Comparison of ENCODE assay signal across 1 cellular context in the genomic region with DNA sequence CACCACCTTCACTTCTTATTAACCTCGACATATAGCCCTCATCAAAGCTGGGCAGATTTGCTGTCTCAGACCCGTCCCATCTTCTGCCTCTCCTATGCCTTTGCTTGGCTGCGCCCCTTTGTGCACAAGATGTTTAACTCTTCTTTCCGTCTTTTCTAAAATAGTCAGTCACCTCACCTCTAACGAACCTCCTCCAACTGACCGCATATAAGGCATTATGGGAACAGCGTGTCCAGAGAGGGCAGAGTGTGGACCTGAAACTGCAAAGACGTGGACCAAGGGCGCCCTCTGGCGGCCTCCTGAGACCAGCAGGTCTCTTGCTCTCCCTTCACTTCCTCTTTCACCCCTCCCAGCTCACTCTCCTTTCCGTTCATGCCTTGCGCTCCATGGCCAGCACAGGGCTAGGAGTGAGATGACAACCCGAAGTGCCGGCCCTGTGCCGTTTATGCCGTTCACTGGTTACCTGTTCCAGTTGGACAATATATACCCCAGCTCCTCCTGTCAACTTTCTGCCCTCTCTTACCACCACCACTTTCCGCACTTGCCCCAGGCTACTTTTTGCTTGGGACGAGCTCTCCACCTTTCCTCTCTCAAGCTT.
A peak's percentile ranks its signal among the peaks of the same experiment; 100 is the strongest.
TF ChIP-seq lines count a peak whose summit lies in the region.

No MANE protein-coding gene starts in this region.

TF ChIP-seq in K562, 482 proteins besides CTCF, POLR2A, EP300 and RAD21 (continued from another document):
- TF ChIP-seq, protein P1, sequence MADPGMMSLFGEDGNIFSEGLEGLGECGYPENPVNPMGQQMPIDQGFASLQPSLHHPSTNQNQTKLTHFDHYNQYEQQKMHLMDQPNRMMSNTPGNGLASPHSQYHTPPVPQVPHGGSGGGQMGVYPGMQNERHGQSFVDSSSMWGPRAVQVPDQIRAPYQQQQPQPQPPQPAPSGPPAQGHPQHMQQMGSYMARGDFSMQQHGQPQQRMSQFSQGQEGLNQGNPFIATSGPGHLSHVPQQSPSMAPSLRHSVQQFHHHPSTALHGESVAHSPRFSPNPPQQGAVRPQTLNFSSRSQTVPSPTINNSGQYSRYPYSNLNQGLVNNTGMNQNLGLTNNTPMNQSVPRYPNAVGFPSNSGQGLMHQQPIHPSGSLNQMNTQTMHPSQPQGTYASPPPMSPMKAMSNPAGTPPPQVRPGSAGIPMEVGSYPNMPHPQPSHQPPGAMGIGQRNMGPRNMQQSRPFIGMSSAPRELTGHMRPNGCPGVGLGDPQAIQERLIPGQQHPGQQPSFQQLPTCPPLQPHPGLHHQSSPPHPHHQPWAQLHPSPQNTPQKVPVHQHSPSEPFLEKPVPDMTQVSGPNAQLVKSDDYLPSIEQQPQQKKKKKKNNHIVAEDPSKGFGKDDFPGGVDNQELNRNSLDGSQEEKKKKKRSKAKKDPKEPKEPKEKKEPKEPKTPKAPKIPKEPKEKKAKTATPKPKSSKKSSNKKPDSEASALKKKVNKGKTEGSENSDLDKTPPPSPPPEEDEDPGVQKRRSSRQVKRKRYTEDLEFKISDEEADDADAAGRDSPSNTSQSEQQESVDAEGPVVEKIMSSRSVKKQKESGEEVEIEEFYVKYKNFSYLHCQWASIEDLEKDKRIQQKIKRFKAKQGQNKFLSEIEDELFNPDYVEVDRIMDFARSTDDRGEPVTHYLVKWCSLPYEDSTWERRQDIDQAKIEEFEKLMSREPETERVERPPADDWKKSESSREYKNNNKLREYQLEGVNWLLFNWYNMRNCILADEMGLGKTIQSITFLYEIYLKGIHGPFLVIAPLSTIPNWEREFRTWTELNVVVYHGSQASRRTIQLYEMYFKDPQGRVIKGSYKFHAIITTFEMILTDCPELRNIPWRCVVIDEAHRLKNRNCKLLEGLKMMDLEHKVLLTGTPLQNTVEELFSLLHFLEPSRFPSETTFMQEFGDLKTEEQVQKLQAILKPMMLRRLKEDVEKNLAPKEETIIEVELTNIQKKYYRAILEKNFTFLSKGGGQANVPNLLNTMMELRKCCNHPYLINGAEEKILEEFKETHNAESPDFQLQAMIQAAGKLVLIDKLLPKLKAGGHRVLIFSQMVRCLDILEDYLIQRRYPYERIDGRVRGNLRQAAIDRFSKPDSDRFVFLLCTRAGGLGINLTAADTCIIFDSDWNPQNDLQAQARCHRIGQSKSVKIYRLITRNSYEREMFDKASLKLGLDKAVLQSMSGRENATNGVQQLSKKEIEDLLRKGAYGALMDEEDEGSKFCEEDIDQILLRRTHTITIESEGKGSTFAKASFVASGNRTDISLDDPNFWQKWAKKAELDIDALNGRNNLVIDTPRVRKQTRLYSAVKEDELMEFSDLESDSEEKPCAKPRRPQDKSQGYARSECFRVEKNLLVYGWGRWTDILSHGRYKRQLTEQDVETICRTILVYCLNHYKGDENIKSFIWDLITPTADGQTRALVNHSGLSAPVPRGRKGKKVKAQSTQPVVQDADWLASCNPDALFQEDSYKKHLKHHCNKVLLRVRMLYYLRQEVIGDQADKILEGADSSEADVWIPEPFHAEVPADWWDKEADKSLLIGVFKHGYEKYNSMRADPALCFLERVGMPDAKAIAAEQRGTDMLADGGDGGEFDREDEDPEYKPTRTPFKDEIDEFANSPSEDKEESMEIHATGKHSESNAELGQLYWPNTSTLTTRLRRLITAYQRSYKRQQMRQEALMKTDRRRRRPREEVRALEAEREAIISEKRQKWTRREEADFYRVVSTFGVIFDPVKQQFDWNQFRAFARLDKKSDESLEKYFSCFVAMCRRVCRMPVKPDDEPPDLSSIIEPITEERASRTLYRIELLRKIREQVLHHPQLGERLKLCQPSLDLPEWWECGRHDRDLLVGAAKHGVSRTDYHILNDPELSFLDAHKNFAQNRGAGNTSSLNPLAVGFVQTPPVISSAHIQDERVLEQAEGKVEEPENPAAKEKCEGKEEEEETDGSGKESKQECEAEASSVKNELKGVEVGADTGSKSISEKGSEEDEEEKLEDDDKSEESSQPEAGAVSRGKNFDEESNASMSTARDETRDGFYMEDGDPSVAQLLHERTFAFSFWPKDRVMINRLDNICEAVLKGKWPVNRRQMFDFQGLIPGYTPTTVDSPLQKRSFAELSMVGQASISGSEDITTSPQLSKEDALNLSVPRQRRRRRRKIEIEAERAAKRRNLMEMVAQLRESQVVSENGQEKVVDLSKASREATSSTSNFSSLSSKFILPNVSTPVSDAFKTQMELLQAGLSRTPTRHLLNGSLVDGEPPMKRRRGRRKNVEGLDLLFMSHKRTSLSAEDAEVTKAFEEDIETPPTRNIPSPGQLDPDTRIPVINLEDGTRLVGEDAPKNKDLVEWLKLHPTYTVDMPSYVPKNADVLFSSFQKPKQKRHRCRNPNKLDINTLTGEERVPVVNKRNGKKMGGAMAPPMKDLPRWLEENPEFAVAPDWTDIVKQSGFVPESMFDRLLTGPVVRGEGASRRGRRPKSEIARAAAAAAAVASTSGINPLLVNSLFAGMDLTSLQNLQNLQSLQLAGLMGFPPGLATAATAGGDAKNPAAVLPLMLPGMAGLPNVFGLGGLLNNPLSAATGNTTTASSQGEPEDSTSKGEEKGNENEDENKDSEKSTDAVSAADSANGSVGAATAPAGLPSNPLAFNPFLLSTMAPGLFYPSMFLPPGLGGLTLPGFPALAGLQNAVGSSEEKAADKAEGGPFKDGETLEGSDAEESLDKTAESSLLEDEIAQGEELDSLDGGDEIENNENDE (IDR thresholded peaks at IDR 0.05; ENCODE audit: low read depth, low read length) = no peak
- TF ChIP-seq ZKSCAN1 (IDR thresholded peaks at IDR 0.05; ENCODE audit: low read depth, low read length) = peak; percentile 84; the same call in 1 of the 2 replicates
- TF ChIP-seq, protein P2, sequence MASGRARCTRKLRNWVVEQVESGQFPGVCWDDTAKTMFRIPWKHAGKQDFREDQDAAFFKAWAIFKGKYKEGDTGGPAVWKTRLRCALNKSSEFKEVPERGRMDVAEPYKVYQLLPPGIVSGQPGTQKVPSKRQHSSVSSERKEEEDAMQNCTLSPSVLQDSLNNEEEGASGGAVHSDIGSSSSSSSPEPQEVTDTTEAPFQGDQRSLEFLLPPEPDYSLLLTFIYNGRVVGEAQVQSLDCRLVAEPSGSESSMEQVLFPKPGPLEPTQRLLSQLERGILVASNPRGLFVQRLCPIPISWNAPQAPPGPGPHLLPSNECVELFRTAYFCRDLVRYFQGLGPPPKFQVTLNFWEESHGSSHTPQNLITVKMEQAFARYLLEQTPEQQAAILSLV (tag; IDR thresholded peaks at IDR 0.05) = no peak
- TF ChIP-seq, protein P3, sequence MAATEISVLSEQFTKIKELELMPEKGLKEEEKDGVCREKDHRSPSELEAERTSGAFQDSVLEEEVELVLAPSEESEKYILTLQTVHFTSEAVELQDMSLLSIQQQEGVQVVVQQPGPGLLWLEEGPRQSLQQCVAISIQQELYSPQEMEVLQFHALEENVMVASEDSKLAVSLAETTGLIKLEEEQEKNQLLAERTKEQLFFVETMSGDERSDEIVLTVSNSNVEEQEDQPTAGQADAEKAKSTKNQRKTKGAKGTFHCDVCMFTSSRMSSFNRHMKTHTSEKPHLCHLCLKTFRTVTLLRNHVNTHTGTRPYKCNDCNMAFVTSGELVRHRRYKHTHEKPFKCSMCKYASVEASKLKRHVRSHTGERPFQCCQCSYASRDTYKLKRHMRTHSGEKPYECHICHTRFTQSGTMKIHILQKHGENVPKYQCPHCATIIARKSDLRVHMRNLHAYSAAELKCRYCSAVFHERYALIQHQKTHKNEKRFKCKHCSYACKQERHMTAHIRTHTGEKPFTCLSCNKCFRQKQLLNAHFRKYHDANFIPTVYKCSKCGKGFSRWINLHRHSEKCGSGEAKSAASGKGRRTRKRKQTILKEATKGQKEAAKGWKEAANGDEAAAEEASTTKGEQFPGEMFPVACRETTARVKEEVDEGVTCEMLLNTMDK (IDR thresholded peaks at IDR 0.05; ENCODE audit: borderline replicate concordance, insufficient read depth, low read depth, low read length, poor library complexity, severe bottlenecking) = peak; percentile 94
- TF ChIP-seq, protein P4, sequence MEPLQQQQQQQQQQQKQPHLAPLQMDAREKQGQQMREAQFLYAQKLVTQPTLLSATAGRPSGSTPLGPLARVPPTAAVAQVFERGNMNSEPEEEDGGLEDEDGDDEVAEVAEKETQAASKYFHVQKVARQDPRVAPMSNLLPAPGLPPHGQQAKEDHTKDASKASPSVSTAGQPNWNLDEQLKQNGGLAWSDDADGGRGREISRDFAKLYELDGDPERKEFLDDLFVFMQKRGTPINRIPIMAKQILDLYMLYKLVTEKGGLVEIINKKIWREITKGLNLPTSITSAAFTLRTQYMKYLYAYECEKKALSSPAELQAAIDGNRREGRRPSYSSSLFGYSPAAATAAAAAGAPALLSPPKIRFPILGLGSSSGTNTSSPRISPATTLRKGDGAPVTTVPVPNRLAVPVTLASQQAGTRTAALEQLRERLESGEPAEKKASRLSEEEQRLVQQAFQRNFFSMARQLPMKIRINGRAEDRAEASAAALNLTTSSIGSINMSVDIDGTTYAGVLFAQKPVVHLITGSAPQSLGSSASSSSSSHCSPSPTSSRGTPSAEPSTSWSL (CRISPR knock-in tag; IDR thresholded peaks at IDR 0.05; ENCODE audit: borderline replicate concordance) = no peak
- TF ChIP-seq CBX8 (IDR thresholded peaks at IDR 0.05; ENCODE audit: borderline replicate concordance, extremely low read depth, low read depth, low read length, poor library complexity, severe bottlenecking) = no peak
- TF ChIP-seq, protein P5, sequence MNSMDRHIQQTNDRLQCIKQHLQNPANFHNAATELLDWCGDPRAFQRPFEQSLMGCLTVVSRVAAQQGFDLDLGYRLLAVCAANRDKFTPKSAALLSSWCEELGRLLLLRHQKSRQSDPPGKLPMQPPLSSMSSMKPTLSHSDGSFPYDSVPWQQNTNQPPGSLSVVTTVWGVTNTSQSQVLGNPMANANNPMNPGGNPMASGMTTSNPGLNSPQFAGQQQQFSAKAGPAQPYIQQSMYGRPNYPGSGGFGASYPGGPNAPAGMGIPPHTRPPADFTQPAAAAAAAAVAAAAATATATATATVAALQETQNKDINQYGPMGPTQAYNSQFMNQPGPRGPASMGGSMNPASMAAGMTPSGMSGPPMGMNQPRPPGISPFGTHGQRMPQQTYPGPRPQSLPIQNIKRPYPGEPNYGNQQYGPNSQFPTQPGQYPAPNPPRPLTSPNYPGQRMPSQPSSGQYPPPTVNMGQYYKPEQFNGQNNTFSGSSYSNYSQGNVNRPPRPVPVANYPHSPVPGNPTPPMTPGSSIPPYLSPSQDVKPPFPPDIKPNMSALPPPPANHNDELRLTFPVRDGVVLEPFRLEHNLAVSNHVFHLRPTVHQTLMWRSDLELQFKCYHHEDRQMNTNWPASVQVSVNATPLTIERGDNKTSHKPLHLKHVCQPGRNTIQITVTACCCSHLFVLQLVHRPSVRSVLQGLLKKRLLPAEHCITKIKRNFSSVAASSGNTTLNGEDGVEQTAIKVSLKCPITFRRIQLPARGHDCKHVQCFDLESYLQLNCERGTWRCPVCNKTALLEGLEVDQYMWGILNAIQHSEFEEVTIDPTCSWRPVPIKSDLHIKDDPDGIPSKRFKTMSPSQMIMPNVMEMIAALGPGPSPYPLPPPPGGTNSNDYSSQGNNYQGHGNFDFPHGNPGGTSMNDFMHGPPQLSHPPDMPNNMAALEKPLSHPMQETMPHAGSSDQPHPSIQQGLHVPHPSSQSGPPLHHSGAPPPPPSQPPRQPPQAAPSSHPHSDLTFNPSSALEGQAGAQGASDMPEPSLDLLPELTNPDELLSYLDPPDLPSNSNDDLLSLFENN (IDR thresholded peaks at IDR 0.05; ENCODE audit: low read depth in 2 of 2, low read length in 2 of 2) = 0 out of 4 replicates have a peak, but pooled peaks of 1 of the 2 experiments have one; percentile 36
- 0 out of 2 replicates have a peak, but pooled peaks have one; percentile 31 for TF ChIP-seq ZNF76 (CRISPR knock-in tag; IDR thresholded peaks at IDR 0.05; ENCODE audit: borderline replicate concordance)
- TF ChIP-seq, protein P6, sequence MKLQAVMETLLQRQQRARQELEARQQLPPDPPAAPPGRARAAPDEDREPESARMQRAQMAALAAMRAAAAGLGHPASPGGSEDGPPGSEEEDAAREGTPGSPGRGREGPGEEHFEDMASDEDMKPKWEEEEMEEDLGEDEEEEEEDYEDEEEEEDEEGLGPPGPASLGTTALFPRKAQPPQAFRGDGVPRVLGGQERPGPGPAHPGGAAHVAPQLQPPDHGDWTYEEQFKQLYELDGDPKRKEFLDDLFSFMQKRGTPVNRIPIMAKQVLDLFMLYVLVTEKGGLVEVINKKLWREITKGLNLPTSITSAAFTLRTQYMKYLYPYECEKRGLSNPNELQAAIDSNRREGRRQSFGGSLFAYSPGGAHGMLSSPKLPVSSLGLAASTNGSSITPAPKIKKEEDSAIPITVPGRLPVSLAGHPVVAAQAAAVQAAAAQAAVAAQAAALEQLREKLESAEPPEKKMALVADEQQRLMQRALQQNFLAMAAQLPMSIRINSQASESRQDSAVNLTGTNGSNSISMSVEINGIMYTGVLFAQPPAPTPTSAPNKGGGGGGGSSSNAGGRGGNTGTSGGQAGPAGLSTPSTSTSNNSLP (IDR thresholded peaks at IDR 0.05; ENCODE audit: borderline replicate concordance, low read depth, low read length) = no peak
- TF ChIP-seq, protein P7, sequence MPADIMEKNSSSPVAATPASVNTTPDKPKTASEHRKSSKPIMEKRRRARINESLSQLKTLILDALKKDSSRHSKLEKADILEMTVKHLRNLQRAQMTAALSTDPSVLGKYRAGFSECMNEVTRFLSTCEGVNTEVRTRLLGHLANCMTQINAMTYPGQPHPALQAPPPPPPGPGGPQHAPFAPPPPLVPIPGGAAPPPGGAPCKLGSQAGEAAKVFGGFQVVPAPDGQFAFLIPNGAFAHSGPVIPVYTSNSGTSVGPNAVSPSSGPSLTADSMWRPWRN (IDR thresholded peaks at IDR 0.05; ENCODE audit: low read depth) = no peak
- no peak for TF ChIP-seq HNRNPH1 (optimal IDR thresholded peaks at IDR 0.05; ENCODE audit: low read depth, low read length)
- TF ChIP-seq CHD1 (IDR thresholded peaks at IDR 0.05; ENCODE audit: low read length) = no peak
- no peak for TF ChIP-seq RBM17 (IDR thresholded peaks at IDR 0.05; ENCODE audit: borderline replicate concordance, low read depth, low read length)
- TF ChIP-seq ZZZ3 (IDR thresholded peaks at IDR 0.05) = no peak
- no peak for TF ChIP-seq PHB2 (IDR thresholded peaks at IDR 0.05; ENCODE audit: low read depth)
- TF ChIP-seq FOXJ3 (CRISPR knock-in tag; IDR thresholded peaks at IDR 0.05) = no peak
- no peak for TF ChIP-seq NELFE (IDR thresholded peaks at IDR 0.05; ENCODE audit: insufficient read depth, insufficient read length)
- no peak for TF ChIP-seq FOXJ2 (tag; IDR thresholded peaks at IDR 0.05)
- TF ChIP-seq ZC3H4 (CRISPR knock-in tag; IDR thresholded peaks at IDR 0.05; ENCODE audit: borderline replicate concordance) = no peak
- TF ChIP-seq TCF7 (IDR thresholded peaks at IDR 0.05; ENCODE audit: borderline replicate concordance) = no peak
- no peak for TF ChIP-seq TAF15 (IDR thresholded peaks at IDR 0.05; ENCODE audit: low read depth, low read length)
- no peak for TF ChIP-seq SMARCB1 (IDR thresholded peaks at IDR 0.05; ENCODE audit: insufficient read length, low read depth)
- TF ChIP-seq POLR2AphosphoS2 (IDR thresholded peaks at IDR 0.05; ENCODE audit: low read length) = no peak
- TF ChIP-seq ZNF143 (CRISPR knock-in tag; IDR thresholded peaks at IDR 0.05) = peak; percentile 68
